In the genomic region with DNA sequence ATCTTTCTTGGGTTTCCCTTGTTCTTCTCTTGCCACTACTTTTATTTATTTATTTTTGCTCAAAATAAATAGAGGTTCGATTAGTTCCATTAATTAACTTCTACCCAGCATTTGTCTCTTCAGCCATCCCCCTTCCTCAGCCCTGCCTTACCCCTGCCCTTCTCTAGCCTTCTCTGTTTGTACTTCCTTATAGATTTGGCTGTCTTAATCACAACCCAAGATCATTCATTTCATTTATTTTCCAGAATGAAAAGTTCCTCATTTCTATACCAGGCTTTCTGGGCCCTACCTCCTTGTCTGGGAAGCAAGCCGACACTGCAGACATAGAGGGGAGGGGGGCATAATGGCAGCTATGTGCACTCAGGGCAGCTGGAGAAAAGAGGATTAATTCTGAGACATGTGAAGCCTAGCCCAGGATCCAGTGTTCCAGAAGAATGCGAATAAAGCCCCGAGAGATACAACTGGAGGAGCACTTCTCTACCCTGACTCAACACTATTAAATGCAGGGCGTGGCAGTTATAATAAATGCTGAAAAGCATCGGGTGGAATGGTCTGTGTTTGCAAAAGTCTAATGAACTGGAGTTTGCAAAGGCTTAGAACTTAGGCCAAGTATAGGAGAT, we compare ENCODE assay signal across 8 cellular contexts. TPM values are rescaled to one million over a fixed set of nuclear protein-coding genes. Genes with fewer than 3 reads are reported as not detected.
DNase-seq lines count a peak whose midpoint lies in the region; ATAC-seq and TF ChIP-seq lines count a peak whose summit lies in the region.

No MANE protein-coding gene starts in this region.

- H4K20me1 ChIP-seq in Karpas-422 (ENCODE audit: insufficient read depth, low read depth, low read length), result no peaks in the 10 kb centered on the region

- TF ChIP-seq CTCF in MCF 10A (IDR thresholded peaks at IDR 0.05; ENCODE audit: unreplicated experiment), result no peak

- 87 to 94% methylated on average over 5 of the region's 6 CpGs for WGBS in mesodermal cell (ENCODE audit: insufficient coverage in 2 of 2), 2 experiments

- intact Hi-C loops in MCF 10A (cut with micrococcal nuclease), result no loop called here

- H3K9me3 Mint-ChIP-seq in MCF 10A (ENCODE audit: unreplicated experiment), result no peaks in the 10 kb centered on the region

- no peaks in the 10 kb centered on the region for H3K9me2 ChIP-seq in Karpas-422 (replicated peaks; ENCODE audit: insufficient read depth, low read length)

- H3K4me3 ChIP-seq in Karpas-422 (ENCODE audit: low read length) (peak overlapping the region; percentile 38; the same call in 1 of the 2 replicates), mesodermal cell (ENCODE audit: extremely low read depth, insufficient read depth, low read length, poor library complexity, severe bottlenecking) (no peak overlapping the region)

- peaks cover 60% of the 10 kb centered on the region for H3K4me1 Mint-ChIP-seq in MCF 10A (ENCODE audit: insufficient read depth, unreplicated experiment)

- no peaks in the 10 kb centered on the region for H3K27me3 ChIP-seq in Karpas-422 (ENCODE audit: low read length)

- H3K4me1 ChIP-seq in Karpas-422 (ENCODE audit: low read length) (peaks cover 64% of the 10 kb centered on the region), mesodermal cell (ENCODE audit: control insufficient read depth, insufficient read depth, low read length, poor library complexity, severe bottlenecking) (peaks cover 20% of the 10 kb centered on the region)

- peak overlapping the region; percentile 98 for H3K27ac Mint-ChIP-seq in MCF 10A (ENCODE audit: low read depth, unreplicated experiment)

- H3K79me2 ChIP-seq in Karpas-422 (ENCODE audit: low read length), result no peaks in the 10 kb centered on the region

- POLR2A ChIA-PET in MCF 10A (lab: Yijun Ruan, JAX), result interaction anchor here (0.6 to 4.2 kb wide), 23 partner anchors 8 to 544 kb away, joined by 3 to 36 read pairs (median 4); a partner anchor contains a TSS

- BruUV-seq in MCF 10A (replicated peaks; lab: Mats Ljungman, UMichigan), result no TSS peak

- peak overlapping the region; percentile 13; the same call in 1 of the 2 replicates for H2AFZ ChIP-seq in Karpas-422 (ENCODE audit: low read length)

- H3K36me3 ChIP-seq in Karpas-422 (ENCODE audit: insufficient read depth, low read length) (no peaks in the 10 kb centered on the region), mesodermal cell (ENCODE audit: control insufficient read depth, insufficient read depth, low read length) (no peaks in the 10 kb centered on the region)

- H3K9ac ChIP-seq in Karpas-422 (ENCODE audit: low read length), result peak overlapping the region; percentile 8

- peak overlapping the region; percentile 72 for H3K4me2 ChIP-seq in Karpas-422 (ENCODE audit: low read depth, low read length, poor library complexity, severe bottlenecking)

- H3K4me3 Mint-ChIP-seq in MCF 10A (ENCODE audit: unreplicated experiment), result peak overlapping the region; percentile 58

- CTCF ChIA-PET in MCF 10A (lab: Yijun Ruan, JAX), result interaction anchor here (0.6 to 1.4 kb wide), 5 partner anchors 11 to 149 kb away, joined by 3 to 5 read pairs (median 4); no protein-coding TSS in a partner anchor

- no peaks in the 10 kb centered on the region for H3K27me3 Mint-ChIP-seq in MCF 10A (ENCODE audit: insufficient read depth, unreplicated experiment)

- ATAC-seq in GM19023 (IDR thresholded peaks at IDR 0.05; ENCODE audit: unreplicated experiment), result no peak

- peak; percentile 36 for DNase-seq in AG08396 (ENCODE audit: low spot score)
- no peak for DNase-seq in Karpas-422
- DNase-seq in MCF 10A (ENCODE audit: unreplicated experiment), result peak; percentile 67
- DNase-seq in stimulated activated CD8-positive, alpha-beta memory T cell treated with anti-CD3 and anti-CD28 coated beads, Interleukin-4, amount 100 ng/mL, for 48 hours, result no peak
- no peak for DNase-seq in cerebellum (ENCODE audit: low spot score)
- DNase-seq in activated gamma-delta T cell (lab: John Stamatoyannopoulos, UW), result no peak

- H3K27ac ChIP-seq in Karpas-422 (ENCODE audit: low read length) (peak overlapping the region; percentile 60), mesodermal cell (ENCODE audit: low read depth, low read length, severe bottlenecking) (peak overlapping the region; percentile 70)

- H3K36me3 Mint-ChIP-seq in MCF 10A (ENCODE audit: insufficient read depth, unreplicated experiment), result no peaks in the 10 kb centered on the region

- H3K9me3 ChIP-seq in Karpas-422 (ENCODE audit: low read length) (no peaks in the 10 kb centered on the region), mesodermal cell (ENCODE audit: control insufficient read depth, low read length) (no peaks in the 10 kb centered on the region)

RNA-seq across cellular contexts. Expression of a gene that starts 6.4 kb away (rescaled TPM):
- 40.0 and 77.4 TPM in 2 replicates for total RNA-seq in Karpas-422 (2014; rRNA removed; shearing (Covaris generic); ENCODE audit: low replicate concordance)
- total RNA-seq in MCF 10A (2022), result 80.7 and 133 TPM in 2 replicates
- 54.3 TPM for polyA plus RNA-seq in mesodermal cell (2013, experiment 1 of 2)
- polyA plus RNA-seq in mesodermal cell (2013, experiment 2 of 2), result 59.0 TPM
- 89.3 TPM for total RNA-seq in cerebellum

RNA-seq across cellular contexts. Expression of a gene that starts 53.7 kb away (rescaled TPM):
- 6.3 and 53.8 TPM in 2 replicates for total RNA-seq in Karpas-422 (2014; rRNA removed; shearing (Covaris generic); ENCODE audit: low replicate concordance)
- total RNA-seq in MCF 10A (2022), result 46.9 and 68.7 TPM in 2 replicates
- polyA plus RNA-seq in mesodermal cell (2013, experiment 1 of 2), result 46.7 TPM
- 54.5 TPM for polyA plus RNA-seq in mesodermal cell (2013, experiment 2 of 2)
- total RNA-seq in cerebellum, result 44.1 TPM

RNA-seq across cellular contexts. Expression of a gene that starts 54.1 kb away (rescaled TPM):
- 10.4 and 30.8 TPM in 2 replicates for total RNA-seq in Karpas-422 (2014; rRNA removed; shearing (Covaris generic); ENCODE audit: low replicate concordance)
- total RNA-seq in MCF 10A (2022), result 59.8 and 60.6 TPM in 2 replicates
- 33.1 TPM for polyA plus RNA-seq in mesodermal cell (2013, experiment 1 of 2)
- 29.4 TPM for polyA plus RNA-seq in mesodermal cell (2013, experiment 2 of 2)
- 85.6 TPM for total RNA-seq in cerebellum

Comparison
In these comparisons a context has a peak if more than half of its experiments do, and no peak if none do; other contexts are left out.
1. DNase-seq: peak in AG08396 (single experiment) and MCF 10A (single experiment); none in Karpas-422 (single experiment), stimulated activated CD8-positive, alpha-beta memory T cell treated with anti-CD3 and anti-CD28 coated beads, Interleukin-4, amount 100 ng/mL, for 48 hours (single experiment), cerebellum (single experiment) and activated gamma-delta T cell (single experiment).